Comparison of ENCODE assay signal across 8 cellular contexts in genomic region chr10:88157981-88158465, GRCh38.
DNase-seq lines count a peak whose midpoint lies in the region; ATAC-seq, FAIRE-seq and TF ChIP-seq lines count a peak whose summit lies in the region.
"Had no signal": no experiment of that assay in that cellular context is flagged by ENCODE, and none has a peak within 500 bp of the region (broad histone marks: within the 10 kb centered on the region; RNA-seq: fewer than 3 reads in every experiment).

No MANE protein-coding gene starts in this region.

- TF ChIP-seq CTCF in MCF 10A (IDR thresholded peaks at IDR 0.05; ENCODE audit: unreplicated experiment) (no peak), left lung (IDR thresholded peaks at IDR 0.05) (no peak)

- H3K27me3 Mint-ChIP-seq in MCF 10A (ENCODE audit: insufficient read depth, unreplicated experiment) = no peaks in the 10 kb centered on the region
- H3K27me3 Mint-ChIP-seq in activated T-helper 1 cell treated with anti-CD3 and anti-CD28 coated beads, Interleukin-12 subunit alpha, Interleukin-12 subunit beta, Interleukin-2, Interleukin-4 antibody, amounts not matched to agents 30 ng/mL and 10 ng/mL and 1 ng/mL, durations not matched to agents 14 hours and 24 hours and 36 hours (ENCODE audit: insufficient read depth) = no peaks in the 10 kb centered on the region

- H3K9me3 ChIP-seq in left lung = no peaks in the 10 kb centered on the region

- H3K36me3 ChIP-seq in left lung = no peaks in the 10 kb centered on the region

- H3K4me3 Mint-ChIP-seq in MCF 10A (ENCODE audit: unreplicated experiment) = no peak overlapping the region
- H3K4me3 Mint-ChIP-seq in activated T-helper 1 cell treated with anti-CD3 and anti-CD28 coated beads, Interleukin-12 subunit alpha, Interleukin-12 subunit beta, Interleukin-2, Interleukin-4 antibody, amounts not matched to agents 30 ng/mL and 10 ng/mL and 1 ng/mL, durations not matched to agents 14 hours and 24 hours and 36 hours = no peak overlapping the region

- H3K27ac Mint-ChIP-seq in MCF 10A (ENCODE audit: low read depth, unreplicated experiment) = peak overlapping the region; percentile 94
- no peak overlapping the region for H3K27ac Mint-ChIP-seq in activated T-helper 1 cell treated with anti-CD3 and anti-CD28 coated beads, Interleukin-12 subunit alpha, Interleukin-12 subunit beta, Interleukin-2, Interleukin-4 antibody, amounts not matched to agents 30 ng/mL and 10 ng/mL and 1 ng/mL, durations not matched to agents 14 hours and 24 hours and 36 hours
- H3K27ac Mint-ChIP-seq: activated T-helper 2 cell treated with anti-CD3 and anti-CD28 coated beads, Interferon-gamma antibody, Interleukin-2, Interleukin-4, amounts not matched to agents 10 μg/mL and 5 μg/mL and 100 μg/mL, durations not matched to agents 14 hours and 24 hours and 36 hours had no signal

- no peaks in the 10 kb centered on the region for H3K36me3 Mint-ChIP-seq in MCF 10A (ENCODE audit: insufficient read depth, unreplicated experiment)
- H3K36me3 Mint-ChIP-seq in activated T-helper 1 cell treated with anti-CD3 and anti-CD28 coated beads, Interleukin-12 subunit alpha, Interleukin-12 subunit beta, Interleukin-2, Interleukin-4 antibody, amounts not matched to agents 30 ng/mL and 10 ng/mL and 1 ng/mL, durations not matched to agents 14 hours and 24 hours and 36 hours (ENCODE audit: low read depth) = peaks cover 1% of the 10 kb centered on the region

- H3K4me1 ChIP-seq in left lung = peaks cover 0 to 13% of the 10 kb centered on the region in 2 donors

- FAIRE-seq in urothelium cell line (lab: Jason Lieb, UNC) = no peak

- ATAC-seq in left lung = peak; percentile 59

- CTCF ChIA-PET in MCF 10A (lab: Yijun Ruan, JAX) = interaction anchor here (0.7 kb wide), 1 partner anchor 185 kb away, joined by 3 read pairs; no protein-coding TSS in a partner anchor

- H3K9me3 Mint-ChIP-seq in MCF 10A (ENCODE audit: unreplicated experiment) = no peaks in the 10 kb centered on the region
- peaks cover 15% of the 10 kb centered on the region for H3K9me3 Mint-ChIP-seq in activated T-helper 1 cell treated with anti-CD3 and anti-CD28 coated beads, Interleukin-12 subunit alpha, Interleukin-12 subunit beta, Interleukin-2, Interleukin-4 antibody, amounts not matched to agents 30 ng/mL and 10 ng/mL and 1 ng/mL, durations not matched to agents 14 hours and 24 hours and 36 hours

- peak overlapping the region in 1 of 2 donors; percentile 9 for H3K27ac ChIP-seq in left lung

- no peak overlapping the region for H3K4me3 ChIP-seq in left lung

- peaks cover 38% of the 10 kb centered on the region for H3K4me1 Mint-ChIP-seq in MCF 10A (ENCODE audit: insufficient read depth, unreplicated experiment)
- H3K4me1 Mint-ChIP-seq in activated T-helper 1 cell treated with anti-CD3 and anti-CD28 coated beads, Interleukin-12 subunit alpha, Interleukin-12 subunit beta, Interleukin-2, Interleukin-4 antibody, amounts not matched to agents 30 ng/mL and 10 ng/mL and 1 ng/mL, durations not matched to agents 14 hours and 24 hours and 36 hours (ENCODE audit: low read depth) = peaks cover 32% of the 10 kb centered on the region

- H3K27me3 ChIP-seq in left lung = no peaks in the 10 kb centered on the region

- intact Hi-C loops in MCF 10A (cut with micrococcal nuclease) (loop anchor here (10.0 kb wide), 1 partner anchor 397 kb away; no protein-coding TSS in a partner anchor), left lung (cut with DNase I) (no loop called here)
- intact Hi-C loops in activated T-helper 1 cell treated with anti-CD3 and anti-CD28 coated beads, Interleukin-12 subunit alpha, Interleukin-12 subunit beta, Interleukin-2, Interleukin-4 antibody, amounts not matched to agents 30 ng/mL and 10 ng/mL and 1 ng/mL, durations not matched to agents 14 hours and 24 hours and 36 hours (cut with micrococcal nuclease) = no loop called here

- DNase-seq in LoVo (ENCODE audit: low spot score) = peak; percentile 64
- peak; percentile 72 for DNase-seq in MCF 10A (ENCODE audit: unreplicated experiment)
- DNase-seq in left lung = no peak
- DNase-seq in urothelium cell line (ENCODE audit: low spot score) = peak; percentile 57
- DNase-seq in NCI-H1105 (lab: John Stamatoyannopoulos, UW) = no peak
- no peak for DNase-seq in COLO668 (lab: John Stamatoyannopoulos, UW; ENCODE audit: unreplicated experiment)
- DNase-seq in activated T-helper 1 cell treated with anti-CD3 and anti-CD28 coated beads, Interleukin-12 subunit alpha, Interleukin-12 subunit beta, Interleukin-2, Interleukin-4 antibody, amounts not matched to agents 30 ng/mL and 10 ng/mL and 1 ng/mL, durations not matched to agents 14 hours and 24 hours and 36 hours (ENCODE audit: low spot score) = no peak

- BruUV-seq in MCF 10A (replicated peaks; lab: Mats Ljungman, UMichigan) = no TSS peak

- POLR2A ChIA-PET in MCF 10A (lab: Yijun Ruan, JAX) = interaction anchor here (0.9 to 1.6 kb wide), 2 partner anchors 52 to 1400 kb away, joined by 3 to 5 read pairs; no protein-coding TSS in a partner anchor

Comparison
In these comparisons a context has a peak if more than half of its experiments do, and no peak if none do; other contexts are left out.
1. DNase-seq: peak in LoVo (single experiment), MCF 10A (single experiment) and urothelium cell line (single experiment); none in left lung (0 of 2), NCI-H1105 (single experiment), COLO668 (single experiment) and activated T-helper 1 cell treated with anti-CD3 and anti-CD28 coated beads, Interleukin-12 subunit alpha, Interleukin-12 subunit beta, Interleukin-2, Interleukin-4 antibody, amounts not matched to agents 30 ng/mL and 10 ng/mL and 1 ng/mL, durations not matched to agents 14 hours and 24 hours and 36 hours (single experiment).